8 cellular contexts compared by ENCODE assay signal in genomic region chr12:122399592-122400373, GRCh38. TPM values are rescaled to one million over a fixed set of nuclear protein-coding genes. Genes with fewer than 3 reads are reported as not detected.
A peak's percentile ranks its signal among the peaks of the same experiment; 100 is the strongest.
DNase-seq lines count a peak whose midpoint lies in the region; ATAC-seq and TF ChIP-seq lines count a peak whose summit lies in the region.

No MANE protein-coding gene starts in this region.

- H3K4me1 Mint-ChIP-seq in activated CD4-positive, alpha-beta T cell treated with anti-CD3 and anti-CD28 coated beads, Interleukin-2, amount 10 ng/mL, durations not matched to agents 7 days and 5 days, result peaks cover 48% of the 10 kb centered on the region

- H2AFZ ChIP-seq in HCT116 (ENCODE audit: low read depth, low read length, poor library complexity, severe bottlenecking), result no peak overlapping the region

- peak overlapping the region; percentile 91 for H3K4me2 ChIP-seq in HCT116 (ENCODE audit: low read length)

- no peaks in the 10 kb centered on the region for H3K9me3 ChIP-seq in HCT116 (ENCODE audit: control insufficient read depth in 1 of 2, insufficient read depth in 1 of 2, low read depth in 1 of 2, low read length in 2 of 2)

- TF ChIP-seq CTCF in C4-2B (conservative IDR thresholded peaks at IDR 0.05) (peak; percentile 77), HCT116 (IDR thresholded peaks at IDR 0.05 in 2 of 3, conservative IDR thresholded peaks at IDR 0.05 in 1 of 3; ENCODE audit: borderline replicate concordance in 1 of 3, insufficient read depth in 1 of 3, low read depth in 2 of 3, low read length in 2 of 3) (peak; percentile 64 to 85 (median 73)), dorsolateral prefrontal cortex (IDR thresholded peaks at IDR 0.05 in 54 of 56, conservative IDR thresholded peaks at IDR 0.05 in 2 of 56; ENCODE audit: low read depth in 1 of 56, partially characterized antibody in 56 of 56) (peak; percentile 25 to 87 (median 71)), lower leg skin (IDR thresholded peaks at IDR 0.05) (peak in 1 of 3 donors; percentile 43)

- TF ChIP-seq POLR2A in HCT116 (IDR thresholded peaks at IDR 0.05; ENCODE audit: borderline replicate concordance, extremely low read depth, insufficient read depth, insufficient read length), result no peak
- no peak for TF ChIP-seq POLR2A in lower leg skin (IDR thresholded peaks at IDR 0.05)

- H3K4me3 ChIP-seq in HCT116 (replicated peaks in 1 of 2; ENCODE audit: low read depth in 1 of 2, low read length in 2 of 2), result peak overlapping the region; percentile 42 to 53
- peak overlapping the region in 29 of 59 donors; percentile 1 to 38 (median 14) for H3K4me3 ChIP-seq in dorsolateral prefrontal cortex
- no peak overlapping the region for H3K4me3 ChIP-seq in lower leg skin (ENCODE audit: low read depth, poor library complexity, severe bottlenecking)

- 15 to 19% methylated on average over 14 of the region's 14 CpGs for WGBS in lower leg skin, 2 donors

- peak overlapping the region; percentile 80 for H3K9ac ChIP-seq in HCT116 (ENCODE audit: low read length)

- ATAC-seq in HCT116 (peak; percentile 84), HG03175 (IDR thresholded peaks at IDR 0.05; ENCODE audit: unreplicated experiment) (no peak)

- peak overlapping the region; percentile 85 for H3K27ac Mint-ChIP-seq in activated CD4-positive, alpha-beta T cell treated with anti-CD3 and anti-CD28 coated beads, Interleukin-2, amount 10 ng/mL, durations not matched to agents 7 days and 5 days

- H3K36me3 ChIP-seq in HCT116 (ENCODE audit: control insufficient read depth in 1 of 2, insufficient read depth in 2 of 2, low read length in 2 of 2), result no peaks in the 10 kb centered on the region

- no peaks in the 10 kb centered on the region for H3K9me3 Mint-ChIP-seq in activated CD4-positive, alpha-beta T cell treated with anti-CD3 and anti-CD28 coated beads, Interleukin-2, amount 10 ng/mL, durations not matched to agents 7 days and 5 days

- H3K4me3 Mint-ChIP-seq in activated CD4-positive, alpha-beta T cell treated with anti-CD3 and anti-CD28 coated beads, Interleukin-2, amount 10 ng/mL, durations not matched to agents 7 days and 5 days, result peak overlapping the region; percentile 41

- no peaks in the 10 kb centered on the region for H4K20me1 ChIP-seq in HCT116 (ENCODE audit: insufficient read depth)

- H3K4me1 ChIP-seq in HCT116 (ENCODE audit: control insufficient read depth in 1 of 2, insufficient read depth in 2 of 2, low read length in 2 of 2), result peaks cover 36 to 64% of the 10 kb centered on the region in 2 experiments

- intact Hi-C loops in HCT116 (cut with micrococcal nuclease) (loop anchor here (1.0 kb wide), 3 partner anchors 22 to 101 kb away; partner anchors contain the start of gene ZCCHC8), dorsolateral prefrontal cortex (cut with DNase I) (loop anchor here (2.0 to 5.0 kb wide), 3 partner anchors 71 to 353 kb away; partner anchors contain the start of gene DENR (in 1 of the 2)), lower leg skin (cut with DNase I; ENCODE audit: low total_unique reads) (loop anchor here (10.0 kb wide), 1 partner anchor 75 kb away; no protein-coding TSS in a partner anchor)

- RAD21 ChIA-PET in HCT116 (lab: Charles Lee; ENCODE audit: low non-redundant PET in 1 of 2, low total read pairs in 2 of 2, uncharacterized antibody in 2 of 2, unreplicated experiment in 2 of 2), result interaction anchor here (0.7 to 2.5 kb wide), 6 partner anchors 24 to 150 kb away, joined by 3 to 17 read pairs (median 6); partner anchors contain the start of gene ZCCHC8 (in 1 of the 2)

- peak; percentile 96 for TF ChIP-seq RAD21 in HCT116 (IDR thresholded peaks at IDR 0.05; ENCODE audit: low read depth)

- peaks cover 71% of the 10 kb centered on the region for H3K79me2 ChIP-seq in HCT116 (ENCODE audit: insufficient read depth, low read length)

- H3K9me2 ChIP-seq in HCT116 (ENCODE audit: insufficient read depth), result no peaks in the 10 kb centered on the region

- CTCF ChIA-PET in HCT116 (lab: Charles Lee), result interaction anchor here (0.8 to 4.6 kb wide), 11 partner anchors 8 to 151 kb away, joined by 3 to 112 read pairs (median 4); partner anchors contain the start of genes CLIP1, RSRC2 and ZCCHC8
- CTCF ChIA-PET in activated CD4-positive, alpha-beta T cell treated with anti-CD3 and anti-CD28 coated beads, Interleukin-2, amount 10 ng/mL, durations not matched to agents 7 days and 5 days (lab: Charles Lee), result interaction anchor here (0.5 to 5.4 kb wide), 23 partner anchors 10 to 1338 kb away, joined by 3 to 33 read pairs (median 4); partner anchors contain the start of genes CLIP1 and ZCCHC8

- POLR2A ChIA-PET in HCT116 (lab: Charles Lee), result interaction anchor here (0.6 to 2.9 kb wide), 24 partner anchors 8 to 1903 kb away, joined by 3 to 22 read pairs (median 4); partner anchors contain the start of genes CLIP1, KNTC1, RSRC2 and ZCCHC8
- POLR2A ChIA-PET in activated CD4-positive, alpha-beta T cell treated with anti-CD3 and anti-CD28 coated beads, Interleukin-2, amount 10 ng/mL, durations not matched to agents 7 days and 5 days (lab: Charles Lee), result interaction anchor here (0.5 to 1.4 kb wide), 4 partner anchors 13 to 114 kb away, joined by 3 to 7 read pairs (median 4); no protein-coding TSS in a partner anchor

- TSS peak; percentile 94 for BruUV-seq in HCT116 (replicated peaks; lab: Mats Ljungman, UMichigan)

- H3K27ac ChIP-seq in C4-2B (peak overlapping the region; percentile 86), HCT116 (ENCODE audit: low read depth, low read length) (peak overlapping the region; percentile 91), dorsolateral prefrontal cortex (peak overlapping the region in 58 of 59 donors; percentile 41 to 97 (median 84))

- no peaks in the 10 kb centered on the region for H3K27me3 Mint-ChIP-seq in activated CD4-positive, alpha-beta T cell treated with anti-CD3 and anti-CD28 coated beads, Interleukin-2, amount 10 ng/mL, durations not matched to agents 7 days and 5 days

- peaks cover 19% of the 10 kb centered on the region for H3K36me3 Mint-ChIP-seq in activated CD4-positive, alpha-beta T cell treated with anti-CD3 and anti-CD28 coated beads, Interleukin-2, amount 10 ng/mL, durations not matched to agents 7 days and 5 days (ENCODE audit: low read depth)

- no peaks in the 10 kb centered on the region for H3K27me3 ChIP-seq in HCT116 (ENCODE audit: insufficient read depth, low read length)
- no peaks in the 10 kb centered on the region for H3K27me3 ChIP-seq in dorsolateral prefrontal cortex

- DNase-seq in HCT116 (ENCODE audit: low read depth, low spot score) (peak; percentile 83), NCI-H524 (lab: John Stamatoyannopoulos, UW) (peak; percentile 63 to 81), dorsolateral prefrontal cortex (peak in 9 of 10 donors; percentile 40 to 68 (median 57)), lower leg skin (ENCODE audit: low spot score in 2 of 2) (peak; percentile 80 to 90)
- DNase-seq in activated CD4-positive, alpha-beta T cell treated with anti-CD3 and anti-CD28 coated beads, Interleukin-2, amount 10 ng/mL, durations not matched to agents 7 days and 5 days, result peak; percentile 71
- DNase-seq in stimulated activated CD8-positive, alpha-beta memory T cell treated with anti-CD3 and anti-CD28 coated beads, Interleukin-15, amount 100 ng/mL, for 1 hour (ENCODE audit: low read depth), result peak; percentile 11

TF ChIP-seq in HCT116, 20 proteins besides CTCF, POLR2A, EP300 and RAD21 (continues in another document):
- TF ChIP-seq SP1 (IDR thresholded peaks at IDR 0.05; ENCODE audit: low read depth) (peak; percentile 69), ELF1 (IDR thresholded peaks at IDR 0.05; ENCODE audit: borderline replicate concordance, low read depth) (no peak), TCF7L2 (IDR thresholded peaks at IDR 0.05; ENCODE audit: borderline replicate concordance, extremely low read depth, insufficient read depth, insufficient read length) (no peak), ATF3 (IDR thresholded peaks at IDR 0.05) (no peak), JUND (IDR thresholded peaks at IDR 0.05) (peak; percentile 33), CBX3 (IDR thresholded peaks at IDR 0.05; ENCODE audit: low read depth) (0 out of 2 replicates have a peak, but pooled peaks have one; percentile 12), SRF (IDR thresholded peaks at IDR 0.05; ENCODE audit: low read depth) (no peak; the same call in 1 of the 2 replicates), ZBTB33 (IDR thresholded peaks at IDR 0.05; ENCODE audit: extremely low read depth, insufficient replicate concordance, low read length) (no peak), YY1 (IDR thresholded peaks at IDR 0.05; ENCODE audit: extremely low read depth, insufficient replicate concordance, low read depth, low read length) (no peak), POLR2AphosphoS5 (IDR thresholded peaks at IDR 0.05; ENCODE audit: low read depth, low read length) (peak; percentile 17), ZNF274 (IDR thresholded peaks at IDR 0.05; ENCODE audit: low read depth, low read length) (no peak), EGR1 (IDR thresholded peaks at IDR 0.05; ENCODE audit: low read depth) (no peak), EZH2phosphoT487 (IDR thresholded peaks at IDR 0.05; ENCODE audit: borderline replicate concordance) (no peak), EZH2 (IDR thresholded peaks at IDR 0.05) (no peak), ZFX (IDR thresholded peaks at IDR 0.05) (no peak), SIN3A (IDR thresholded peaks at IDR 0.05; ENCODE audit: low read depth) (no peak; the same call in none of the 2 replicates)

RNA-seq across cellular contexts. Expression of gene CLIP1, which starts 22.7 kb away (rescaled TPM):
- total RNA-seq in HCT116 (2021; ENCODE audit: unreplicated experiment), result 42.9 TPM
- polyA plus RNA-seq in HCT116 (2012), result 24.7 and 27.4 TPM in 2 replicates
- 10 to 100 TPM; 75.6 to 76.5 TPM for total RNA-seq in activated CD4-positive, alpha-beta T cell treated with anti-CD3 and anti-CD28 coated beads, Interleukin-2, amount 10 ng/mL, durations not matched to agents 7 days and 5 days
- 100 to 1,000 TPM in 119 of 120 experiments, 10 to 100 TPM in 1; 83.6 to 189 (median 139) TPM for total RNA-seq in dorsolateral prefrontal cortex
- 100 to 1,000 TPM; 118 to 164 (median 133) TPM for total RNA-seq in lower leg skin

Comparison
In these comparisons a context has a peak if more than half of its experiments do, and no peak if none do; other contexts are left out.
1. DNase-seq: peak in every context shown above with its lines; median percentile 85 in lower leg skin; 83 in HCT116; 72 in NCI-H524; 71 in activated CD4-positive, alpha-beta T cell treated with anti-CD3 and anti-CD28 coated beads, Interleukin-2, amount 10 ng/mL, durations not matched to agents 7 days and 5 days; 57 in dorsolateral prefrontal cortex; 11 in stimulated activated CD8-positive, alpha-beta memory T cell treated with anti-CD3 and anti-CD28 coated beads, Interleukin-15, amount 100 ng/mL, for 1 hour.